In genomic region chr19:57406516-57407123, GRCh38 we compare ENCODE assay signal across 8 cellular contexts. TPM values are rescaled to one million over a fixed set of nuclear protein-coding genes. Genes with fewer than 3 reads are reported as not detected.
DNase-seq lines count a peak whose midpoint lies in the region; ATAC-seq and TF ChIP-seq lines count a peak whose summit lies in the region.

No MANE protein-coding gene starts in this region.

- H3K4me2 ChIP-seq in SK-N-SH, result no peak overlapping the region

- peak; percentile 88 for DNase-seq in DMS53 (lab: John Stamatoyannopoulos, UW)
- DNase-seq in SK-N-SH, result peak; percentile 79
- peak; percentile 73 for DNase-seq in activated naive CD4-positive, alpha-beta T cell treated with Interleukin-2 at 50 U/mL for 16 hours
- peak in 40 of 42 donors; percentile 19 to 79 (median 59) for DNase-seq in head of caudate nucleus
- DNase-seq in retinal pigment epithelial cell (ENCODE audit: low read depth), result no peak

- POLR2A ChIA-PET in SK-N-SH (lab: Yijun Ruan, JAX), result no interaction called here

- TF ChIP-seq RAD21 in SK-N-SH (IDR thresholded peaks at IDR 0.05; ENCODE audit: low read length), result peak; percentile 86

- intact Hi-C loops in head of caudate nucleus (cut with DNase I), result no loop called here

- no peaks in the 10 kb centered on the region for H3K9me2 ChIP-seq in SK-N-SH

- CTCF ChIA-PET in SK-N-SH (lab: Yijun Ruan, JAX), result interaction anchor here (0.6 to 2.3 kb wide), 17 partner anchors 8 to 754 kb away, joined by 3 to 11 read pairs (median 3); partner anchors contain the start of genes ZNF417, ZNF548 and ZNF749

- peaks cover 0 to 7% of the 10 kb centered on the region in 2 experiments; a peak in 1 of 4 replicates for H3K4me1 ChIP-seq in SK-N-SH (ENCODE audit: control insufficient read depth in 1 of 2, insufficient read depth in 2 of 2, low read depth in 1 of 2, low read length in 1 of 2)

- no peak overlapping the region for H3K27ac ChIP-seq in SK-N-SH (ENCODE audit: low read depth in 2 of 2, low read length in 1 of 2)

- H3K27me3 ChIP-seq in SK-N-SH (ENCODE audit: insufficient read depth), result no peaks in the 10 kb centered on the region

- peaks cover 5% of the 10 kb centered on the region for H3K79me2 ChIP-seq in SK-N-SH (ENCODE audit: insufficient read depth)

- no peak overlapping the region for H2AFZ ChIP-seq in SK-N-SH (ENCODE audit: low read depth)

- H4K20me1 ChIP-seq in SK-N-SH (ENCODE audit: insufficient read depth), result no peaks in the 10 kb centered on the region

- no peaks in the 10 kb centered on the region for H3K9me3 ChIP-seq in SK-N-SH

- no peak overlapping the region for H3K9ac ChIP-seq in SK-N-SH

- TF ChIP-seq CTCF in LNCAP (IDR thresholded peaks at IDR 0.05) (peak; percentile 77), SK-N-SH (IDR thresholded peaks at IDR 0.05) (peak; percentile 67), retinal pigment epithelial cell (conservative IDR thresholded peaks at IDR 0.05; ENCODE audit: low read depth, low read length) (peak; percentile 67)

- H3K36me3 ChIP-seq in SK-N-SH (replicated peaks in 1 of 2; ENCODE audit: control insufficient read depth in 1 of 2, insufficient read depth in 2 of 2, low read length in 1 of 2), result no peaks in the 10 kb centered on the region

- TF ChIP-seq EP300 in SK-N-SH (IDR thresholded peaks at IDR 0.05; ENCODE audit: borderline replicate concordance in 1 of 2, low read depth in 1 of 2, low read length in 1 of 2), result no peak

- ATAC-seq in HG03354 (IDR thresholded peaks at IDR 0.05; ENCODE audit: poor library complexity, severe bottlenecking, unreplicated experiment) (no peak), GM18909 (IDR thresholded peaks at IDR 0.05; ENCODE audit: poor library complexity, unreplicated experiment) (no peak)

- H3K4me3 ChIP-seq in SK-N-SH (ENCODE audit: low read depth in 2 of 2, low read length in 1 of 2) (no peak overlapping the region), retinal pigment epithelial cell (ENCODE audit: low read length) (no peak overlapping the region)

- no peaks in the 10 kb centered on the region for H3F3A ChIP-seq in SK-N-SH (replicated peaks; ENCODE audit: insufficient read depth)

- 9% methylated on average over 8 of the region's 8 CpGs for WGBS in SK-N-SH (ENCODE audit: low lambda C conversion rate)

TF ChIP-seq in SK-N-SH, 30 proteins besides CTCF, POLR2A, EP300 and RAD21:
- TF ChIP-seq PBX3 (IDR thresholded peaks at IDR 0.05) (no peak), TAF1 (IDR thresholded peaks at IDR 0.05; ENCODE audit: borderline replicate concordance, low read depth, low read length) (no peak), USF2 (IDR thresholded peaks at IDR 0.05; ENCODE audit: borderline replicate concordance, low read depth, low read length) (no peak), SMC3 (IDR thresholded peaks at IDR 0.05; ENCODE audit: low read depth, low read length) (peak; percentile 86), GATA2 (CRISPR knock-in tag; IDR thresholded peaks at IDR 0.05) (no peak)

RNA-seq across cellular contexts. Expression of gene ZNF17, which starts 4.3 kb away (rescaled TPM):
- polyA plus RNA-seq in SK-N-SH (2012; rRNA removed), result 3.9 and 5.0 TPM in 2 replicates
- 3.5 and 4.4 TPM in 2 replicates for polyA plus RNA-seq in SK-N-SH (2012; cell fraction: cytosol; rRNA removed)
- 6.1 and 8.6 TPM in 2 replicates for polyA plus RNA-seq in SK-N-SH (2012; cell fraction: nucleus; rRNA removed)

RNA-seq across cellular contexts. Expression of gene ZNF548, which starts 17.0 kb away (rescaled TPM):
- polyA plus RNA-seq in SK-N-SH (2012; rRNA removed), result 6.8 and 7.7 TPM in 2 replicates
- 5.3 and 5.9 TPM in 2 replicates for polyA plus RNA-seq in SK-N-SH (2012; cell fraction: cytosol; rRNA removed)
- 13.9 and 17.0 TPM in 2 replicates for polyA plus RNA-seq in SK-N-SH (2012; cell fraction: nucleus; rRNA removed)

RNA-seq across cellular contexts. Expression of gene ZNF749, which starts 28.5 kb away (rescaled TPM):
- polyA plus RNA-seq in SK-N-SH (2012; rRNA removed), result 12.6 and 14.9 TPM in 2 replicates
- polyA plus RNA-seq in SK-N-SH (2012; cell fraction: cytosol; rRNA removed), result 9.9 and 10.1 TPM in 2 replicates
- polyA plus RNA-seq in SK-N-SH (2012; cell fraction: nucleus; rRNA removed), result 10.7 and 16.4 TPM in 2 replicates

RNA-seq across cellular contexts. Expression of gene TRAPPC2B, which starts 43.3 kb away (rescaled TPM):
- 21.0 and 22.2 TPM in 2 replicates for polyA plus RNA-seq in SK-N-SH (2012; rRNA removed)
- 21.3 and 22.0 TPM in 2 replicates for polyA plus RNA-seq in SK-N-SH (2012; cell fraction: cytosol; rRNA removed)
- polyA plus RNA-seq in SK-N-SH (2012; cell fraction: nucleus; rRNA removed), result 10.2 and 10.9 TPM in 2 replicates

RNA-seq across cellular contexts. Expression of gene ZNF547, which starts 43.3 kb away (rescaled TPM):
- 1.5 and 1.7 TPM in 2 replicates for polyA plus RNA-seq in SK-N-SH (2012; rRNA removed)
- polyA plus RNA-seq in SK-N-SH (2012; cell fraction: cytosol; rRNA removed), result 0.94 and 1.0 TPM in 2 replicates
- 6.8 and 7.1 TPM in 2 replicates for polyA plus RNA-seq in SK-N-SH (2012; cell fraction: nucleus; rRNA removed)
